ENCODE assay signal across 14 cellular contexts in the genomic region with DNA sequence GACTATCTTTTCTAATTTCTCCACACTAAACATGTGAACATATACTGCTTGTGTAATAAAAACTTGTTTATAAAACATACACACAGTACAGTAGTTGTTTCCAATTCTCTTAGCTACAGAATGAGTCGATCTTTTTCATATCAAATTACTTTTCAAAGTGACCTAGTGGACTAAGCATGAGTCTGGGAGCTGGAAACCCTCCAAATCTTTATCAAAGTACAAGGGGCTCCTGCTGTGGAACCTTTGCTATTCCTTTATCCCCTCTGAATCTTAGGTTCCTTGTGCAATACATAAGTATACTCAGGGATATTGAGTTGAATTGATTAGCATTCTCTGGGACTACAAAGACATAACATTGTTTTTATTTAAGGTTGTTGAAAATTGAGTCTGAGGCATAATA.
"Had no signal": no experiment of that assay in that cellular context is flagged by ENCODE, and none has a peak within 500 bp of the region (broad histone marks: within the 10 kb centered on the region; RNA-seq: fewer than 3 reads in every experiment).

No MANE protein-coding gene starts in this region.

- H3K4me3 ChIP-seq: lung, tibial nerve had no signal

- H3K4me1 ChIP-seq: foreskin keratinocyte had no signal

- DNase-seq: activated CD4-positive, alpha-beta T cell treated with anti-CD3 and anti-CD28 coated beads for 4 hours; activated CD8-positive, alpha-beta memory T cell treated with anti-CD3 and anti-CD28 coated beads, Interleukin-2, amount 50 U/mL, for 48 hours; activated CD8-positive, alpha-beta T cell treated with anti-CD3 and anti-CD28 coated beads, Interleukin-2, amount 10 ng/mL, durations not matched to agents 7 days and 5 days; endodermal cell; foreskin keratinocyte; left colon; midbrain; naive B cell; retina; T-helper 9 cell had no signal

- H3K4me3 Mint-ChIP-seq: activated CD8-positive, alpha-beta T cell treated with anti-CD3 and anti-CD28 coated beads, Interleukin-2, amount 10 ng/mL, durations not matched to agents 7 days and 5 days; brain; endodermal cell; naive B cell had no signal

- H3K4me1 Mint-ChIP-seq: endodermal cell had no signal

- H3K27ac Mint-ChIP-seq: activated CD8-positive, alpha-beta T cell treated with anti-CD3 and anti-CD28 coated beads, Interleukin-2, amount 10 ng/mL, durations not matched to agents 7 days and 5 days; endodermal cell had no signal

- H3K27ac ChIP-seq: foreskin keratinocyte, tibial nerve, VCaP had no signal

- H3K27me3 Mint-ChIP-seq: naive B cell had no signal

- H3K36me3 ChIP-seq: tibial nerve had no signal

- ATAC-seq: activated CD8-positive, alpha-beta T cell treated with anti-CD3 and anti-CD28 coated beads, Interleukin-2, amount 10 ng/mL, durations not matched to agents 7 days and 5 days; foreskin keratinocyte; left colon had no signal

- H3K27me3 ChIP-seq: tibial nerve had no signal

- H3K9me3 Mint-ChIP-seq: naive B cell had no signal
